ENCODE assay signal across 8 cellular contexts in genomic region chr14:48744202-48744601, GRCh38.
"Had no signal": no experiment of that assay in that cellular context is flagged by ENCODE, and none has a peak within 500 bp of the region (broad histone marks: within the 10 kb centered on the region; RNA-seq: fewer than 3 reads in every experiment).

No MANE protein-coding gene starts in this region.

- ATAC-seq: GM12878 had no signal

- FAIRE-seq: G401.6, GM12878, GM12891, GM12892, GM18507, GM19239 had no signal

- DNase-seq: GDM1, GF-D8 had no signal

- H3K4me3 ChIP-seq: GM12878 had no signal
